14 cellular contexts compared by ENCODE assay signal in the genomic region with DNA sequence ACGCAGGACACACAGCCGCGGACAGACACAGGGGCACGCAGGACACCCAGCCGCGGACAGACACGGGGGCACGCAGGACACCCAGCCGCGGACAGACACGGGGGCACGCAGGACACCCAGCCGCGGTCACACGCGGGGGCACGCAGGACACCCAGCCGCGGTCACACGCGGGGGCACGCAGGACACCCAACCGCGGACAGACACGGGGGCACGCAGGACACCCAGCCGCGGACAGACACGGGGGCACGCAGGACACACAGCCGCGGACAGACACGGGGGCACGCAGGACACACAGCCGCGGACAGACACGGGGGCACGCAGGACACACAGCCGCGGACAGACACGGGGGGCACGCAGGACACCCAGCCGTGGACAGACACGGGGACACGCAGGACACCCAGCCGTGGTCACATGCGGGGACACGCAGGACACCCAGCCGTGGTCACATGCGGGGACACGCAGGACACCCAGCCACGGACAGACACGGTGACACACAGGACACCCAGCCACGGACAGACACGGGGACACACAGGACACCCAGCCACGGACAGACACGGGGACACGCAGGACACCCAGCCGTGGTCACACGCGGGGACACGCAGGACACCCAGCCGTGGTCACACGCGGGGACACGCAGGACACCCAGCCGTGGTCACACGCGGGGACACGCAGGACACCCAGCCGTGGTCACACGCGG. TPM values are rescaled to one million over a fixed set of nuclear protein-coding genes. Genes with fewer than 3 reads are reported as not detected.
"Had no signal": no experiment of that assay in that cellular context is flagged by ENCODE, and none has a peak within 500 bp of the region (broad histone marks: within the 10 kb centered on the region; RNA-seq: fewer than 3 reads in every experiment).

No MANE protein-coding gene starts in this region.

RNA-seq across cellular contexts. Expression of gene CFAP74, which starts 21.8 kb away (rescaled TPM):
- total RNA-seq: activated B cell treated with CpG ODN at 0.5 μM for 24 hours; activated CD4-positive, alpha-beta memory T cell treated with anti-CD3 and anti-CD28 coated beads for 36 hours; activated CD4-positive, alpha-beta memory T cell treated with anti-CD3 and anti-CD28 coated beads, Interleukin-2, amount 10 ng/mL, durations not matched to agents 7 days and 5 days; activated CD4-positive, alpha-beta T cell treated with anti-CD3 and anti-CD28 coated beads, Interleukin-2, amount 10 ng/mL, durations not matched to agents 24 days and 14 days; activated CD4-positive, alpha-beta T cell treated with anti-CD3 and anti-CD28 coated beads, Interleukin-2, amount 10 ng/mL, durations not matched to agents 7 days and 5 days; activated CD8-positive, alpha-beta memory T cell treated with anti-CD3 and anti-CD28 coated beads for 36 hours; activated CD8-positive, alpha-beta memory T cell treated with anti-CD3 and anti-CD28 coated beads, Interleukin-2, amount 10 ng/mL, durations not matched to agents 7 days and 5 days; activated CD8-positive, alpha-beta T cell treated with anti-CD3 and anti-CD28 coated beads, Interleukin-2, amount 10 ng/mL, durations not matched to agents 7 days and 5 days; T-cell; T-helper 1 cell treated with Interleukin-12 subunit alpha and Interleukin-12 subunit beta and Interleukin-4 antibody, amounts not matched to agents 30 ng/mL and 1 ng/mL, for 36 hours; T-helper 17 cell; T-helper 2 cell treated with Interferon-gamma antibody and Interleukin-4, amounts not matched to agents 100 ng/mL and 5 ng/mL, for 36 hours had no signal

RNA-seq across cellular contexts. Expression of gene GABRD, which starts 37.4 kb away (rescaled TPM):
- total RNA-seq: activated B cell treated with CpG ODN at 0.5 μM for 24 hours; activated CD4-positive, alpha-beta memory T cell treated with anti-CD3 and anti-CD28 coated beads for 36 hours; activated CD4-positive, alpha-beta memory T cell treated with anti-CD3 and anti-CD28 coated beads, Interleukin-2, amount 10 ng/mL, durations not matched to agents 7 days and 5 days; activated CD4-positive, alpha-beta T cell treated with anti-CD3 and anti-CD28 coated beads for 36 hours; activated CD4-positive, alpha-beta T cell treated with anti-CD3 and anti-CD28 coated beads, Interleukin-2, amount 10 ng/mL, durations not matched to agents 24 days and 14 days; activated CD4-positive, alpha-beta T cell treated with anti-CD3 and anti-CD28 coated beads, Interleukin-2, amount 10 ng/mL, durations not matched to agents 7 days and 5 days; activated CD8-positive, alpha-beta memory T cell treated with anti-CD3 and anti-CD28 coated beads for 36 hours; activated CD8-positive, alpha-beta memory T cell treated with anti-CD3 and anti-CD28 coated beads, Interleukin-2, amount 10 ng/mL, durations not matched to agents 7 days and 5 days; activated CD8-positive, alpha-beta T cell treated with anti-CD3 and anti-CD28 coated beads for 36 hours; activated CD8-positive, alpha-beta T cell treated with anti-CD3 and anti-CD28 coated beads, Interleukin-2, amount 10 ng/mL, durations not matched to agents 7 days and 5 days; T-helper 1 cell treated with Interleukin-12 subunit alpha and Interleukin-12 subunit beta and Interleukin-4 antibody, amounts not matched to agents 30 ng/mL and 1 ng/mL, for 36 hours; T-helper 2 cell treated with Interferon-gamma antibody and Interleukin-4, amounts not matched to agents 100 ng/mL and 5 ng/mL, for 36 hours had no signal
